ENCODE assay signal across 8 cellular contexts in genomic region chr10:14648042-14648765, GRCh38.
A peak's percentile ranks its signal among the peaks of the same experiment; 100 is the strongest.
DNase-seq lines count a peak whose midpoint lies in the region; ATAC-seq and TF ChIP-seq lines count a peak whose summit lies in the region.

No MANE protein-coding gene starts in this region.

- ATAC-seq in HG03439 (IDR thresholded peaks at IDR 0.05; ENCODE audit: unreplicated experiment) = peak; percentile 93

- no TSS peak for BruUV-seq in OCI-LY7 (replicated peaks; lab: Mats Ljungman, UMichigan)

- H2AFZ ChIP-seq in OCI-LY7 (ENCODE audit: low read length) = peak overlapping the region; percentile 74
- peak overlapping the region; percentile 20 for H2AFZ ChIP-seq in osteoblast (ENCODE audit: low read length)

- no peaks in the 10 kb centered on the region for H3K27me3 ChIP-seq in BLaER1
- no peaks in the 10 kb centered on the region for H3K27me3 ChIP-seq in osteoblast (ENCODE audit: insufficient read depth, low read length)

- DNase-seq in GM19240 (ENCODE audit: insufficient read length, low spot score) = peak; percentile 64
- peak; percentile 94 for DNase-seq in OCI-LY7 (ENCODE audit: low spot score)
- peak; percentile 47 for DNase-seq in activated T-helper 9 cell treated with anti-CD3 and anti-CD28 coated beads, Interleukin-2, amount 50 U/mL, for 16 hours (ENCODE audit: low read depth)
- DNase-seq in germinal center (ENCODE audit: low spot score) = peak; percentile 75
- DNase-seq in osteoblast (ENCODE audit: insufficient read length, low spot score, missing footprints) = peak; percentile 76
- DNase-seq in superior temporal gyrus (ENCODE audit: extremely low spot score) = peak; percentile 77

- TF ChIP-seq CTCF in OCI-LY7 (conservative IDR thresholded peaks at IDR 0.05; ENCODE audit: low read length) (no peak), osteoblast (IDR thresholded peaks at IDR 0.05; ENCODE audit: extremely low read depth, low read depth, low read length) (no peak)

- H3K4me1 ChIP-seq in BLaER1 = peaks cover 59% of the 10 kb centered on the region
- peaks cover 80% of the 10 kb centered on the region for H3K4me1 ChIP-seq in OCI-LY7 (ENCODE audit: insufficient read depth, low read length, poor library complexity, severe bottlenecking)
- peaks cover 13% of the 10 kb centered on the region for H3K4me1 ChIP-seq in osteoblast (ENCODE audit: insufficient read depth, low read length)

- H3K27ac ChIP-seq in BLaER1 = peak overlapping the region; percentile 47
- H3K27ac ChIP-seq in OCI-LY7 (ENCODE audit: low read depth, low read length, poor library complexity, severe bottlenecking) = peak overlapping the region; percentile 90
- peak overlapping the region; percentile 62 for H3K27ac ChIP-seq in osteoblast (ENCODE audit: low read depth, low read length)

- H3K79me2 ChIP-seq in OCI-LY7 (ENCODE audit: insufficient read depth, low read depth, low read length) = no peaks in the 10 kb centered on the region
- no peaks in the 10 kb centered on the region for H3K79me2 ChIP-seq in osteoblast (ENCODE audit: insufficient read depth, low read length)

- CTCF ChIA-PET in OCI-LY7 (lab: Charles Lee; ENCODE audit: unreplicated experiment) = interaction anchor here (1.0 kb wide), 1 partner anchor 9 kb away, joined by 5 read pairs; no protein-coding TSS in a partner anchor

- peak overlapping the region; percentile 18; the same call in 1 of the 2 replicates for H3K4me3 ChIP-seq in BLaER1
- H3K4me3 ChIP-seq in OCI-LY7 (ENCODE audit: low read depth, low read length, poor library complexity, severe bottlenecking) = peak overlapping the region; percentile 56
- H3K4me3 ChIP-seq in osteoblast (ENCODE audit: insufficient read depth, low read length) = peak overlapping the region; percentile 9

- H4K20me1 ChIP-seq in BLaER1 (no peaks in the 10 kb centered on the region), OCI-LY7 (ENCODE audit: insufficient read depth, low read length) (no peaks in the 10 kb centered on the region), osteoblast (ENCODE audit: insufficient read depth, low read length) (no peaks in the 10 kb centered on the region)

- intact Hi-C loops in OCI-LY7 (cut with micrococcal nuclease; ENCODE audit: unreplicated experiment) = loop anchor here (1.0 to 5.0 kb wide), 4 partner anchors 11 to 93 kb away; no protein-coding TSS in a partner anchor

- no peaks in the 10 kb centered on the region for H3K9me2 ChIP-seq in OCI-LY7 (ENCODE audit: insufficient read depth, low read length)

- H3K4me2 ChIP-seq in BLaER1 (peak overlapping the region; percentile 79), OCI-LY7 (ENCODE audit: low read length) (peak overlapping the region; percentile 93), osteoblast (ENCODE audit: insufficient read depth, low read length) (peak overlapping the region; percentile 5)

- H3K36me3 ChIP-seq in BLaER1 = no peaks in the 10 kb centered on the region
- H3K36me3 ChIP-seq in OCI-LY7 (ENCODE audit: insufficient read depth, low read length) = no peaks in the 10 kb centered on the region
- no peaks in the 10 kb centered on the region for H3K36me3 ChIP-seq in osteoblast (ENCODE audit: insufficient read depth, low read length)

- POLR2A ChIA-PET in OCI-LY7 (lab: Charles Lee) = interaction anchor here (0.5 to 3.6 kb wide), 9 partner anchors 10 to 189 kb away, joined by 3 to 24 read pairs (median 4); no protein-coding TSS in a partner anchor

- H3K9me3 ChIP-seq in BLaER1 (peaks cover under 1% of the 10 kb centered on the region; the same call in 1 of the 2 replicates), OCI-LY7 (ENCODE audit: low read length) (no peaks in the 10 kb centered on the region), osteoblast (ENCODE audit: low read depth, low read length) (no peaks in the 10 kb centered on the region)

- H3K9ac ChIP-seq in BLaER1 = peak overlapping the region; percentile 31; the same call in 1 of the 2 replicates

Comparison
In these comparisons a context has a peak if more than half of its experiments do, and no peak if none do; other contexts are left out.
1. Peak in every context shown above with its lines: DNase-seq, ATAC-seq, H3K4me3 ChIP-seq and H3K27ac ChIP-seq.
2. H3K4me2 ChIP-seq: peak in every context shown above with its lines; median percentile 93 in OCI-LY7; 79 in BLaER1; 5 in osteoblast.